ENCODE assay signal across 31 cellular contexts in genomic region chr12:69726922-69727321, GRCh38. TPM values are rescaled to one million over a fixed set of nuclear protein-coding genes. Genes with fewer than 3 reads are reported as not detected.
"Had no signal": no experiment of that assay in that cellular context is flagged by ENCODE, and none has a peak within 500 bp of the region (broad histone marks: within the 10 kb centered on the region; RNA-seq: fewer than 3 reads in every experiment).

No MANE protein-coding gene starts in this region.

- H3K4me3 ChIP-seq: dorsolateral prefrontal cortex, gastroesophageal sphincter, heart right ventricle, mucosa of descending colon, neural progenitor cell, sigmoid colon, skin epidermis, spleen, testis, tibial artery had no signal

- FAIRE-seq: colon, islet of Langerhans had no signal

- H3K4me3 Mint-ChIP-seq: mesothelial cell of epicardium; naive thymus-derived CD4-positive, alpha-beta T cell; nephron; neural progenitor cell; stimulated activated memory B cell treated with anti-CD40 and anti-IgM and Interleukin-4, amounts not matched to agents 10 μg/mL and 1 μg/mL and 100 μg/mL, for 72 hours; type B pancreatic cell had no signal

- H3K4me2 ChIP-seq: neural progenitor cell had no signal

- H2AFZ ChIP-seq: neural progenitor cell, parathyroid adenoma had no signal

- H3K4me1 ChIP-seq: gastroesophageal sphincter, heart right ventricle, parathyroid adenoma, sigmoid colon, spleen, testis, tibial artery had no signal

- H3K9me3 ChIP-seq: gastroesophageal sphincter, mucosa of descending colon, sigmoid colon, spleen, testis, tibial artery had no signal

- H3K36me3 Mint-ChIP-seq: mesothelial cell of epicardium; neural progenitor cell; stimulated activated memory B cell treated with anti-CD40 and anti-IgM and Interleukin-4, amounts not matched to agents 10 μg/mL and 1 μg/mL and 100 μg/mL, for 72 hours; type B pancreatic cell had no signal

- H3K27me3 ChIP-seq: dorsolateral prefrontal cortex, foreskin keratinocyte, gastroesophageal sphincter, heart right ventricle, neural progenitor cell, sigmoid colon, spleen, testis, tibial artery had no signal

- H3K27me3 Mint-ChIP-seq: type B pancreatic cell had no signal

- H3K9me3 Mint-ChIP-seq: neural progenitor cell had no signal

- ATAC-seq: esophagus mucosa; foreskin keratinocyte; gastroesophageal sphincter; mucosa of descending colon; naive thymus-derived CD4-positive, alpha-beta T cell; stimulated activated memory B cell treated with anti-CD40 and anti-IgM and Interleukin-4, amounts not matched to agents 10 μg/mL and 1 μg/mL and 100 μg/mL, for 72 hours; stimulated activated naive CD8-positive, alpha-beta T cell treated with anti-CD3 and anti-CD28 coated beads, Interleukin-15, Interleukin-2, amounts not matched to agents 100 U/mL and 50 U/mL, for 24 hours had no signal

- DNase-seq: dorsolateral prefrontal cortex; effector CD4-positive, alpha-beta T cell; foreskin keratinocyte; heart right ventricle; hippocampal formation; kidney glomerular epithelial cell; mesenchymal stem cell; mucosa of descending colon; naive thymus-derived CD4-positive, alpha-beta T cell; sigmoid colon; spleen; stimulated activated CD4-positive, alpha-beta T cell treated with anti-CD3 and anti-CD28 coated beads, Interleukin-4, amount 100 ng/mL, for 4 hours; stimulated activated naive CD8-positive, alpha-beta T cell treated with anti-CD3 and anti-CD28 coated beads, Interleukin-15, Interleukin-2, amounts not matched to agents 100 U/mL and 50 U/mL, for 24 hours; substantia nigra; testis; tibial artery had no signal

- H3K79me2 ChIP-seq: parathyroid adenoma had no signal

- H3K9ac ChIP-seq: neural progenitor cell, parathyroid adenoma had no signal

- H3K4me1 Mint-ChIP-seq: mesothelial cell of epicardium; naive thymus-derived CD4-positive, alpha-beta T cell; nephron; stimulated activated memory B cell treated with anti-CD40 and anti-IgM and Interleukin-4, amounts not matched to agents 10 μg/mL and 1 μg/mL and 100 μg/mL, for 72 hours had no signal

- H3K36me3 ChIP-seq: gastroesophageal sphincter, heart right ventricle, neural progenitor cell, sigmoid colon, spleen, tibial artery had no signal

- H3K27ac Mint-ChIP-seq: mesothelial cell of epicardium; naive thymus-derived CD4-positive, alpha-beta T cell; nephron; neural progenitor cell; progenitor cell of endocrine pancreas; stimulated activated memory B cell treated with anti-CD40 and anti-IgM and Interleukin-4, amounts not matched to agents 10 μg/mL and 1 μg/mL and 100 μg/mL, for 72 hours; type B pancreatic cell had no signal

- H3K27ac ChIP-seq: dorsolateral prefrontal cortex, epithelial cell of prostate, foreskin keratinocyte, gastroesophageal sphincter, neural progenitor cell, parathyroid adenoma, sigmoid colon, skin epidermis, spleen, testis, tibial artery had no signal

RNA-seq across cellular contexts. Expression of gene BEST3, which starts 27.8 kb away (rescaled TPM):
- total RNA-seq: esophagus mucosa; fibroblast of lung; naive thymus-derived CD4-positive, alpha-beta T cell; progenitor cell of endocrine pancreas; sigmoid colon had no signal
- polyA plus RNA-seq: fibroblast of lung; naive thymus-derived CD4-positive, alpha-beta T cell; sigmoid colon; spleen; urinary bladder had no signal
